In genomic region chr6:149845549-149845948, GRCh38 we compare ENCODE assay signal across 14 cellular contexts. TPM values are rescaled to one million over a fixed set of nuclear protein-coding genes. Genes with fewer than 3 reads are reported as not detected.
DNase-seq lines count a peak whose midpoint lies in the region; ATAC-seq and TF ChIP-seq lines count a peak whose summit lies in the region.
"Had no signal": no experiment of that assay in that cellular context is flagged by ENCODE, and none has a peak within 500 bp of the region (broad histone marks: within the 10 kb centered on the region; RNA-seq: fewer than 3 reads in every experiment).

No MANE protein-coding gene starts in this region.

- BruUV-seq in HCT116 (replicated peaks; lab: Mats Ljungman, UMichigan) (no TSS peak), Panc1 (replicated peaks; lab: Mats Ljungman, UMichigan) (no TSS peak)

- no peak overlapping the region for H4K8ac ChIP-seq in mesenchymal stem cell (ENCODE audit: low read length)

- H3K23ac ChIP-seq in mesenchymal stem cell (ENCODE audit: low read length in 2 of 2): no peak overlapping the region

- 72% methylated on average over 3 of the region's 3 CpGs for WGBS in mesenchymal stem cell

- H2BK15ac ChIP-seq in mesenchymal stem cell (ENCODE audit: low read depth, poor library complexity, severe bottlenecking): no peak overlapping the region

- peak overlapping the region; percentile 14 for H4K91ac ChIP-seq in mesenchymal stem cell (ENCODE audit: low read length)

- H4K20me1 ChIP-seq in HCT116 (ENCODE audit: insufficient read depth): no peaks in the 10 kb centered on the region

- DNase-seq in HCT116 (ENCODE audit: low read depth, low spot score): no peak
- no peak for DNase-seq in Panc1 (ENCODE audit: low read depth, low spot score)
- no peak for DNase-seq in mesenchymal stem cell
- DNase-seq in gastrocnemius medialis: no peak
- DNase-seq in HPDE6-E6E7 (ENCODE audit: extremely low spot score): no peak
- DNase-seq in DMS79 (lab: John Stamatoyannopoulos, UW): no peak
- DNase-seq in MG63: no peak
- DNase-seq: CD8-positive, alpha-beta T cell; NCI-H1436; NCI-H2029; NCI-H526 treated with DMSO at 0.1 percent for 48 hours; NK-92 treated with Interleukin-12 subunit alpha and Interleukin-12 subunit beta, amount 100 ng/mL, for 24 hours had no signal

- H2AFZ ChIP-seq in HCT116 (ENCODE audit: low read depth, low read length, poor library complexity, severe bottlenecking) (no peak overlapping the region), mesenchymal stem cell (ENCODE audit: low read depth, low read length) (no peak overlapping the region)

- TF ChIP-seq POLR2A in HCT116 (IDR thresholded peaks at IDR 0.05; ENCODE audit: borderline replicate concordance, extremely low read depth, insufficient read depth, insufficient read length): no peak
- TF ChIP-seq POLR2A in gastrocnemius medialis (IDR thresholded peaks at IDR 0.05): no peak

- no peaks in the 10 kb centered on the region for H3K9me2 ChIP-seq in HCT116 (ENCODE audit: insufficient read depth)

- H3K79me1 ChIP-seq in mesenchymal stem cell (replicated peaks; ENCODE audit: low read length, poor library complexity, severe bottlenecking): peaks cover 4% of the 10 kb centered on the region

- H3K4me1 ChIP-seq in HCT116 (ENCODE audit: control insufficient read depth in 1 of 2, insufficient read depth in 2 of 2, low read length in 2 of 2) (peaks cover 39 to 54% of the 10 kb centered on the region in 2 experiments), Panc1 (ENCODE audit: control insufficient read depth, insufficient read depth, low read length) (peaks cover 60% of the 10 kb centered on the region), mesenchymal stem cell (ENCODE audit: control insufficient read depth, insufficient read depth, low read depth, low read length) (peaks cover 23% of the 10 kb centered on the region), gastrocnemius medialis (peaks cover 24 to 32% of the 10 kb centered on the region in 2 donors)

- peak overlapping the region in 1 of 2 experiments; percentile 21 for H3K4ac ChIP-seq in mesenchymal stem cell (ENCODE audit: low read depth in 1 of 2, low read length in 2 of 2)

- peak overlapping the region; percentile 40 for H2BK12ac ChIP-seq in mesenchymal stem cell (ENCODE audit: low read length in 2 of 2)

- RAD21 ChIA-PET in HCT116 (lab: Charles Lee; ENCODE audit: low non-redundant PET in 1 of 2, low total read pairs in 2 of 2, uncharacterized antibody in 2 of 2, unreplicated experiment in 2 of 2): no interaction called here

- H3K9me3 ChIP-seq in HCT116 (ENCODE audit: control insufficient read depth in 1 of 2, insufficient read depth in 1 of 2, low read depth in 1 of 2, low read length in 2 of 2): no peaks in the 10 kb centered on the region
- no peaks in the 10 kb centered on the region for H3K9me3 ChIP-seq in Panc1 (ENCODE audit: control insufficient read depth, insufficient read depth, low read depth, low read length)
- H3K9me3 ChIP-seq in mesenchymal stem cell (ENCODE audit: control insufficient read depth, low read length): no peaks in the 10 kb centered on the region
- no peaks in the 10 kb centered on the region for H3K9me3 ChIP-seq in gastrocnemius medialis
- no peaks in the 10 kb centered on the region for H3K9me3 ChIP-seq in MG63
- H3K9me3 ChIP-seq: BLaER1 treated with 17β-estradiol and CSF1 and Interleukin-3, amounts not matched to agents 10 nM and 100 nM had no signal

- intact Hi-C loops in HCT116 (cut with micrococcal nuclease) (loop anchor here (10.0 kb wide), 1 partner anchor 969 kb away; no protein-coding TSS in a partner anchor), Panc1 (cut with micrococcal nuclease; ENCODE audit: unreplicated experiment) (no loop called here), gastrocnemius medialis (cut with DNase I; ENCODE audit: low total_unique reads) (no loop called here)

- no peak for ATAC-seq in HCT116
- no peak for ATAC-seq in Panc1
- no peak for ATAC-seq in gastrocnemius medialis
- ATAC-seq: CD8-positive, alpha-beta T cell had no signal

- no peak overlapping the region for H2BK120ac ChIP-seq in mesenchymal stem cell (ENCODE audit: low read depth, low read length)

- in situ Hi-C loops in Panc1 (cut with HindIII; ENCODE audit: low pct_unique_long_range_greater_than_20kb, low sequenced_read_pairs): no loop called here
- in situ Hi-C loops in gastrocnemius medialis (cut with MboI; ENCODE audit: low sequenced_read_pairs in 4 of 4): loop anchor here in 3 of 4 donors (5.0 to 25.0 kb wide), 4 partner anchors 59 to 167 kb away; partner anchors contain the start of gene RAET1G (in 2 of the 3)

- H3K27ac ChIP-seq in HCT116 (ENCODE audit: low read depth, low read length): no peak overlapping the region
- H3K27ac ChIP-seq in Panc1 (ENCODE audit: low read length): peak overlapping the region; percentile 75
- H3K27ac ChIP-seq in mesenchymal stem cell (ENCODE audit: low read length, poor library complexity, severe bottlenecking): no peak overlapping the region
- peak overlapping the region; percentile 67 to 80 (median 74) for H3K27ac ChIP-seq in gastrocnemius medialis
- H3K27ac ChIP-seq: BLaER1 treated with 17β-estradiol and CSF1 and Interleukin-3, amounts not matched to agents 10 nM and 100 nM had no signal

- H3K18ac ChIP-seq in mesenchymal stem cell (ENCODE audit: low read depth in 1 of 2, low read length in 2 of 2): peak overlapping the region in 1 of 2 experiments; percentile 73

- no peak overlapping the region for H3K4me3 ChIP-seq in HCT116 (replicated peaks in 1 of 2; ENCODE audit: low read depth in 1 of 2, low read length in 2 of 2)
- H3K4me3 ChIP-seq in Panc1 (ENCODE audit: low read depth in 2 of 2, low read length in 2 of 2): no peak overlapping the region
- H3K4me3 ChIP-seq in mesenchymal stem cell (ENCODE audit: insufficient read depth in 1 of 2, low read depth in 1 of 2, low read length in 2 of 2): no peak overlapping the region
- H3K4me3 ChIP-seq in gastrocnemius medialis: no peak overlapping the region
- H3K4me3 ChIP-seq in MG63: no peak overlapping the region
- H3K4me3 ChIP-seq: BLaER1 treated with 17β-estradiol and CSF1 and Interleukin-3, amounts not matched to agents 10 nM and 100 nM had no signal

- H3K36me3 ChIP-seq in HCT116 (ENCODE audit: control insufficient read depth in 1 of 2, insufficient read depth in 2 of 2, low read length in 2 of 2) (no peaks in the 10 kb centered on the region), Panc1 (ENCODE audit: control insufficient read depth, insufficient read depth, low read length) (no peaks in the 10 kb centered on the region; the same call in 1 of the 2 replicates), mesenchymal stem cell (ENCODE audit: control insufficient read depth in 1 of 2, insufficient read depth in 2 of 2, low read depth in 1 of 2, low read length in 2 of 2) (peaks cover 4 to 11% of the 10 kb centered on the region in 2 experiments), gastrocnemius medialis (no peaks in the 10 kb centered on the region), MG63 (peaks cover 68% of the 10 kb centered on the region)

- H2BK5ac ChIP-seq in mesenchymal stem cell (ENCODE audit: low read depth, low read length, poor library complexity, severe bottlenecking): no peak overlapping the region

- CTCF ChIA-PET in HCT116 (lab: Charles Lee): interaction anchor here (3.0 kb wide), 1 partner anchor 10 kb away, joined by 13 read pairs; no protein-coding TSS in a partner anchor
- CTCF ChIA-PET in Panc1 (lab: Charles Lee): no interaction called here

- TF ChIP-seq CTCF in HCT116 (IDR thresholded peaks at IDR 0.05 in 2 of 3, conservative IDR thresholded peaks at IDR 0.05 in 1 of 3; ENCODE audit: borderline replicate concordance in 1 of 3, insufficient read depth in 1 of 3, low read depth in 2 of 3, low read length in 2 of 3) (no peak), Panc1 (IDR thresholded peaks at IDR 0.05) (no peak), gastrocnemius medialis (IDR thresholded peaks at IDR 0.05 in 4 of 5, conservative IDR thresholded peaks at IDR 0.05 in 1 of 5) (no peak)

- no peaks in the 10 kb centered on the region for H3K79me2 ChIP-seq in HCT116 (ENCODE audit: insufficient read depth, low read length)

- H3K4me2 ChIP-seq in HCT116 (ENCODE audit: low read length) (peak overlapping the region; percentile 75), mesenchymal stem cell (ENCODE audit: low read length, poor library complexity, severe bottlenecking) (no peak overlapping the region)
- H3K4me2 ChIP-seq: BLaER1 treated with 17β-estradiol and CSF1 and Interleukin-3, amounts not matched to agents 10 nM and 100 nM had no signal

- peak overlapping the region; percentile 20 for H2AK5ac ChIP-seq in mesenchymal stem cell (ENCODE audit: low read length, severe bottlenecking)

- H3K9ac ChIP-seq in HCT116 (ENCODE audit: low read length) (peak overlapping the region; percentile 39; the same call in 1 of the 2 replicates), mesenchymal stem cell (ENCODE audit: low read length) (no peak overlapping the region)
- H3K9ac ChIP-seq: BLaER1 treated with 17β-estradiol and CSF1 and Interleukin-3, amounts not matched to agents 10 nM and 100 nM had no signal

- no peak for TF ChIP-seq RAD21 in HCT116 (IDR thresholded peaks at IDR 0.05; ENCODE audit: low read depth)

- H3K27me3 ChIP-seq in HCT116 (ENCODE audit: insufficient read depth, low read length) (no peaks in the 10 kb centered on the region), Panc1 (ENCODE audit: control insufficient read depth, insufficient read depth, low read length) (no peaks in the 10 kb centered on the region), mesenchymal stem cell (ENCODE audit: control insufficient read depth in 1 of 2, insufficient read depth in 1 of 2, low read length in 2 of 2) (no peaks in the 10 kb centered on the region), gastrocnemius medialis (no peaks in the 10 kb centered on the region), MG63 (no peaks in the 10 kb centered on the region)
- H3K27me3 ChIP-seq: BLaER1 treated with 17β-estradiol and CSF1 and Interleukin-3, amounts not matched to agents 10 nM and 100 nM had no signal

- POLR2A ChIA-PET in HCT116 (lab: Charles Lee) (interaction anchor here (0.8 kb wide), 1 partner anchor 15 kb away, joined by 3 read pairs; no protein-coding TSS in a partner anchor), Panc1 (lab: Charles Lee) (no interaction called here)

- H3K14ac ChIP-seq in mesenchymal stem cell (ENCODE audit: low read length in 2 of 2): no peak overlapping the region

RNA-seq across cellular contexts. Expression of gene LRP11, which starts 18.6 kb away (rescaled TPM):
- total RNA-seq in HCT116 (2021; ENCODE audit: unreplicated experiment) (27.8 TPM), Panc1 (2021; ENCODE audit: unreplicated experiment) (151 TPM), gastrocnemius medialis (10 to 100 TPM in 1 of 4 donors, 1 to 10 TPM in 3; 5.5 to 19.8 (median 6.1) TPM)
- 14.6 and 14.8 TPM in 2 replicates for polyA plus RNA-seq in HCT116 (2012)
- polyA plus RNA-seq in Panc1 (2012; ENCODE audit: insufficient read length): 102 TPM
- 47.8 TPM for polyA plus RNA-seq in mesenchymal stem cell (2013, experiment 1 of 2)
- 47.1 TPM for polyA plus RNA-seq in mesenchymal stem cell (2013, experiment 2 of 2)
- 40.1 and 48.0 TPM in 2 replicates for total RNA-seq in MG63 (2014; rRNA removed; shearing (Covaris generic); ENCODE audit: low replicate concordance)

RNA-seq across cellular contexts. Expression of gene RAET1E, which starts 52.4 kb away (rescaled TPM):
- 3.9 TPM for total RNA-seq in HCT116 (2021; ENCODE audit: unreplicated experiment)
- 2.0 and 3.5 TPM in 2 replicates for polyA plus RNA-seq in HCT116 (2012)
- total RNA-seq in Panc1 (2021; ENCODE audit: unreplicated experiment): 1.8 TPM
- 0.33 TPM for polyA plus RNA-seq in Panc1 (2012; ENCODE audit: insufficient read length)
- 0.21 TPM for polyA plus RNA-seq in mesenchymal stem cell (2013, experiment 1 of 2)
- 0.25 TPM for polyA plus RNA-seq in mesenchymal stem cell (2013, experiment 2 of 2)
- 1 to 10 TPM in 1 of 4 donors, not detected in 3; 3.9 TPM for total RNA-seq in gastrocnemius medialis
- total RNA-seq in MG63 (2014; rRNA removed; shearing (Covaris generic); ENCODE audit: low replicate concordance): 2.8 and 5.7 TPM in 2 replicates
- total RNA-seq: CD8-positive, alpha-beta T cell; H1 had no signal
- polyA plus RNA-seq: H1 had no signal

Comparison
In these comparisons a context has a peak if more than half of its experiments do, and no peak if none do; other contexts are left out.
1. H3K27ac ChIP-seq: peak in Panc1 (single experiment) and gastrocnemius medialis (4 of 4); none in HCT116 (single experiment) and mesenchymal stem cell (single experiment).